12 cellular contexts compared by ENCODE assay signal in the genomic region with DNA sequence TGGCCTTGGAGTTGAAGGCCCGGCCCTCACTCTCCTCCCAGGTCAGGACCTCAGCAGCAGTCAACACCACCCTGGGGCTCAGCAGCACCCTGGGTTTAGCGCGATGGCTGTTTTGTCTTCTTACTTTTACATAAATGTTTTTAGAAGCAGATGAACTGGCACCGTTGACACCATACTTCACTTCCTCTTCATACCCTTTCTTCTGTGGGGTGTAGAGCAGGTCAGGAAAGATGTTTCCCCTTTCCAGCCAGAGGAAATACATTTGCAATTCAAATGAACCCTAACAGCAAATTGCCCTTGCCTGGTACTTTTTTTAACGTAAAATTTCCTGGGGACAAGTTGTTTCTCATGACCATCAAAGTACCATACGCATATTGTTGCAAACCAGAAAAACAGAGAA. TPM values are rescaled to one million over a fixed set of nuclear protein-coding genes. Genes with fewer than 3 reads are reported as not detected.
DNase-seq lines count a peak whose midpoint lies in the region; ATAC-seq, FAIRE-seq and TF ChIP-seq lines count a peak whose summit lies in the region.
"Had no signal": no experiment of that assay in that cellular context is flagged by ENCODE, and none has a peak within 500 bp of the region (broad histone marks: within the 10 kb centered on the region; RNA-seq: fewer than 3 reads in every experiment).

No MANE protein-coding gene starts in this region.

- peak overlapping the region; percentile 68 for H3K27ac Mint-ChIP-seq in activated naive CD8-positive, alpha-beta T cell treated with anti-CD3 and anti-CD28 coated beads, Interleukin-2, amount 50 U/mL, for 24 hours
- H3K27ac Mint-ChIP-seq: GM23338 had no signal

- H2AFZ ChIP-seq in HepG2 (ENCODE audit: low read length): no peak overlapping the region
- H2AFZ ChIP-seq: GM23338 had no signal

- H4K20me1 ChIP-seq in HepG2 (ENCODE audit: insufficient read depth, low read length): no peaks in the 10 kb centered on the region

- no peaks in the 10 kb centered on the region for H3K79me2 ChIP-seq in HepG2 (ENCODE audit: insufficient read depth, low read length)

- no peak overlapping the region for H3K4me3 ChIP-seq in right lobe of liver
- no peak overlapping the region for H3K4me3 ChIP-seq in HepG2 (replicated peaks in 1 of 3; ENCODE audit: insufficient read depth in 1 of 3, low read depth in 2 of 3, low read length in 3 of 3)
- no peak overlapping the region for H3K4me3 ChIP-seq in NB4 (ENCODE audit: low read depth, low read length)
- no peak overlapping the region for H3K4me3 ChIP-seq in upper lobe of right lung
- H3K4me3 ChIP-seq: colonic mucosa, GM23338 had no signal

- CTCF ChIA-PET in HepG2 (lab: Yijun Ruan, JAX; ENCODE audit: low intra/inter-chr PET ratio, low total read pairs): no interaction called here

- TF ChIP-seq CTCF in right lobe of liver (IDR thresholded peaks at IDR 0.05) (no peak), HepG2 (CRISPR knock-in tag; IDR thresholded peaks at IDR 0.05) (no peak), NB4 (IDR thresholded peaks at IDR 0.05; ENCODE audit: low read depth, low read length) (no peak), upper lobe of right lung (IDR thresholded peaks at IDR 0.05) (no peak)

- WGBS in right lobe of liver (ENCODE audit: insufficient coverage, low coverage, low lambda C conversion rate, missing lambda C conversion rate): 76% methylated on average over 6 of the region's 6 CpGs
- WGBS in HepG2 (ENCODE audit: low lambda C conversion rate): 49% methylated on average over 6 of the region's 6 CpGs

- no TSS peak for BruUV-seq in HepG2 (replicated peaks; lab: Mats Ljungman, UMichigan)

- intact Hi-C loops in right lobe of liver (cut with DNase I): no loop called here
- intact Hi-C loops in HepG2 (cut with micrococcal nuclease; ENCODE audit: unreplicated experiment): no loop called here
- intact Hi-C loops in upper lobe of right lung (cut with DNase I): no loop called here

- peak overlapping the region; percentile 3 to 20 (median 18) for H3K27ac ChIP-seq in right lobe of liver
- H3K27ac ChIP-seq in HepG2 (ENCODE audit: extremely low read length, insufficient read depth, low read length): no peak overlapping the region
- H3K27ac ChIP-seq in upper lobe of right lung: peak overlapping the region; percentile 2
- H3K27ac ChIP-seq: colonic mucosa had no signal

- H3K27me3 Mint-ChIP-seq in activated naive CD8-positive, alpha-beta T cell treated with anti-CD3 and anti-CD28 coated beads, Interleukin-2, amount 50 U/mL, for 24 hours: peaks cover 7% of the 10 kb centered on the region

- H3K4me1 Mint-ChIP-seq in activated naive CD8-positive, alpha-beta T cell treated with anti-CD3 and anti-CD28 coated beads, Interleukin-2, amount 50 U/mL, for 24 hours: peaks cover 87% of the 10 kb centered on the region

- H3K9me3 ChIP-seq in right lobe of liver: no peaks in the 10 kb centered on the region
- H3K9me3 ChIP-seq in HepG2 (ENCODE audit: low read length): no peaks in the 10 kb centered on the region
- no peaks in the 10 kb centered on the region for H3K9me3 ChIP-seq in upper lobe of right lung
- H3K9me3 ChIP-seq: colonic mucosa, SK-N-SH had no signal

- TF ChIP-seq POLR2A in right lobe of liver (IDR thresholded peaks at IDR 0.05) (no peak), HepG2 (IDR thresholded peaks at IDR 0.05; ENCODE audit: insufficient read depth in 1 of 2, low read depth in 2 of 2, low read length in 2 of 2) (no peak), NB4 (IDR thresholded peaks at IDR 0.05; ENCODE audit: extremely low read depth, insufficient read length) (no peak)

- ATAC-seq in right lobe of liver (peak in 1 of 4 donors; percentile 33), HepG2 (no peak), upper lobe of right lung (no peak), HG03432 (IDR thresholded peaks at IDR 0.05; ENCODE audit: unreplicated experiment) (no peak)
- ATAC-seq in activated naive CD8-positive, alpha-beta T cell treated with anti-CD3 and anti-CD28 coated beads, Interleukin-2, amount 50 U/mL, for 24 hours: no peak
- ATAC-seq: GM23338 had no signal

- POLR2A ChIA-PET in HepG2 (lab: Yijun Ruan, JAX): no interaction called here

- peaks cover under 1% of the 10 kb centered on the region for H3K9me3 Mint-ChIP-seq in activated naive CD8-positive, alpha-beta T cell treated with anti-CD3 and anti-CD28 coated beads, Interleukin-2, amount 50 U/mL, for 24 hours

- H3K36me3 ChIP-seq in right lobe of liver (no peaks in the 10 kb centered on the region), HepG2 (replicated peaks in 1 of 2; ENCODE audit: control insufficient read depth in 1 of 2, insufficient read depth in 2 of 2, low read length in 2 of 2) (no peaks in the 10 kb centered on the region), upper lobe of right lung (no peaks in the 10 kb centered on the region)
- H3K36me3 ChIP-seq: colonic mucosa had no signal

- no peaks in the 10 kb centered on the region for H3K27me3 ChIP-seq in right lobe of liver
- H3K27me3 ChIP-seq in HepG2 (ENCODE audit: control insufficient read depth in 1 of 2, insufficient read depth in 2 of 2, low read length in 2 of 2): peaks cover 0 to 11% of the 10 kb centered on the region in 2 experiments; a peak in 3 of 5 replicates
- H3K27me3 ChIP-seq in upper lobe of right lung: peaks cover 2% of the 10 kb centered on the region
- H3K27me3 ChIP-seq: colonic mucosa had no signal

- no peak for FAIRE-seq in HepG2 (lab: Jason Lieb, UNC)

- peaks cover 0 to 5% (median 3%) of the 10 kb centered on the region in 4 donors for H3K4me1 ChIP-seq in right lobe of liver
- H3K4me1 ChIP-seq in HepG2 (ENCODE audit: insufficient read depth, low read length): peaks cover 35% of the 10 kb centered on the region
- peaks cover 22% of the 10 kb centered on the region for H3K4me1 ChIP-seq in upper lobe of right lung

- no peak overlapping the region for H3K4me2 ChIP-seq in HepG2 (ENCODE audit: low read depth, low read length)
- H3K4me2 ChIP-seq: GM23338, SK-N-SH had no signal

- no peak for TF ChIP-seq EP300 in HepG2 (IDR thresholded peaks at IDR 0.05; ENCODE audit: low read depth in 2 of 2, low read length in 2 of 2)
- TF ChIP-seq EP300 in HepG2 (CRISPR knock-in tag; IDR thresholded peaks at IDR 0.05; ENCODE audit: borderline replicate concordance): no peak

- H3K9ac ChIP-seq in HepG2 (ENCODE audit: insufficient read depth, low read depth, low read length): no peak overlapping the region
- H3K9ac ChIP-seq: SK-N-SH had no signal

- DNase-seq in right lobe of liver (no peak), HepG2 (ENCODE audit: low spot score) (no peak), NB4 (ENCODE audit: low read depth) (peak; percentile 57), upper lobe of right lung (no peak), NCI-H1105 (lab: John Stamatoyannopoulos, UW) (no peak), T-helper 9 cell (no peak)
- DNase-seq in activated naive CD8-positive, alpha-beta T cell treated with anti-CD3 and anti-CD28 coated beads, Interleukin-2, amount 50 U/mL, for 24 hours: no peak
- DNase-seq: colonic mucosa, NCI-H187 treated with DMSO at 0.1 percent for 48 hours, SK-N-SH had no signal

- peak overlapping the region; percentile 37 for H3K4me3 Mint-ChIP-seq in activated naive CD8-positive, alpha-beta T cell treated with anti-CD3 and anti-CD28 coated beads, Interleukin-2, amount 50 U/mL, for 24 hours
- H3K4me3 Mint-ChIP-seq: GM23338 had no signal

- peaks cover 6% of the 10 kb centered on the region for H3K36me3 Mint-ChIP-seq in activated naive CD8-positive, alpha-beta T cell treated with anti-CD3 and anti-CD28 coated beads, Interleukin-2, amount 50 U/mL, for 24 hours (ENCODE audit: low read depth)

- no peak for TF ChIP-seq RAD21 in HepG2 (CRISPR knock-in tag; IDR thresholded peaks at IDR 0.05)

- in situ Hi-C loops in HepG2 (cut with HindIII; ENCODE audit: extremely low pct_ligation_motif_present, low pct_unique_long_range_greater_than_20kb): no loop called here

TF ChIP-seq in HepG2, 621 proteins besides CTCF, POLR2A, EP300 and RAD21 (continues in another document):
- TF ChIP-seq ATAD3A (CRISPR knock-in tag; IDR thresholded peaks at IDR 0.05) (no peak), ZNF670 (CRISPR knock-in tag; IDR thresholded peaks at IDR 0.05; ENCODE audit: borderline replicate concordance) (no peak), PRPF4 (IDR thresholded peaks at IDR 0.05; ENCODE audit: low read depth, low read length, poor library complexity, severe bottlenecking) (no peak), ZFP36L2 (CRISPR knock-in tag; IDR thresholded peaks at IDR 0.05) (no peak), ZNF224 (CRISPR knock-in tag; IDR thresholded peaks at IDR 0.05) (no peak)
- TF ChIP-seq, protein P1, sequence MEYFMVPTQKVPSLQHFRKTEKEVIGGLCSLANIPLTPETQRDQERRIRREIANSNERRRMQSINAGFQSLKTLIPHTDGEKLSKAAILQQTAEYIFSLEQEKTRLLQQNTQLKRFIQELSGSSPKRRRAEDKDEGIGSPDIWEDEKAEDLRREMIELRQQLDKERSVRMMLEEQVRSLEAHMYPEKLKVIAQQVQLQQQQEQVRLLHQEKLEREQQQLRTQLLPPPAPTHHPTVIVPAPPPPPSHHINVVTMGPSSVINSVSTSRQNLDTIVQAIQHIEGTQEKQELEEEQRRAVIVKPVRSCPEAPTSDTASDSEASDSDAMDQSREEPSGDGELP (IDR thresholded peaks at IDR 0.05; ENCODE audit: borderline replicate concordance, low read depth): no peak

RNA-seq across cellular contexts. Expression of a gene that starts 54.7 kb away (rescaled TPM):
- total RNA-seq in right lobe of liver (10 to 100 TPM; 24.6 to 38.0 (median 29.3) TPM), HepG2 (2016; rRNA removed; fragmentation: Illumina TruSeq; extraction: Trizol) (21.9 and 27.7 TPM in 2 replicates), upper lobe of right lung (25.0 TPM)
- total RNA-seq in HepG2 (2016; cell fraction: cytosol; rRNA removed; fragmentation: Illumina TruSeq; extraction: Trizol; ENCODE audit: low read depth): 3.3 and 3.5 TPM in 2 replicates
- total RNA-seq in HepG2 (2016; cell fraction: insoluble cytoplasmic fraction; rRNA removed; fragmentation: Illumina TruSeq; extraction: Trizol): 20.6 and 26.2 TPM in 2 replicates
- total RNA-seq in HepG2 (2016; cell fraction: membrane; rRNA removed; fragmentation: Illumina TruSeq; extraction: Trizol): 11.1 and 12.4 TPM in 2 replicates
- 15.6 and 15.7 TPM in 2 replicates for total RNA-seq in HepG2 (2016; cell fraction: nucleus; rRNA removed; fragmentation: Illumina TruSeq; extraction: Trizol)
- polyA plus RNA-seq in HepG2 (2011; rRNA removed): 35.2 and 36.0 TPM in 2 replicates
- 25.8 and 32.1 TPM in 2 replicates for polyA plus RNA-seq in HepG2 (2011; cell fraction: cytosol; rRNA removed)
- 24.9 and 25.2 TPM in 2 replicates for polyA plus RNA-seq in HepG2 (2011; cell fraction: nucleus; rRNA removed)
- polyA plus RNA-seq in HepG2 (2012): 29.4 and 32.2 TPM in 2 replicates
- polyA plus RNA-seq in HepG2 (2016; cell fraction: cytosol; fragmentation: Illumina TruSeq; extraction: Trizol; ENCODE audit: low read depth): 2.4 and 2.5 TPM in 2 replicates
- 27.0 and 29.7 TPM in 2 replicates for polyA plus RNA-seq in HepG2 (2016; cell fraction: insoluble cytoplasmic fraction; fragmentation: Illumina TruSeq; extraction: Trizol; ENCODE audit: low read depth)
- polyA plus RNA-seq in HepG2 (2016; cell fraction: membrane; fragmentation: Illumina TruSeq; extraction: Trizol; ENCODE audit: low read depth): 6.8 and 7.3 TPM in 2 replicates
- 20.8 and 21.2 TPM in 2 replicates for polyA plus RNA-seq in HepG2 (2016; cell fraction: nucleus; fragmentation: Illumina TruSeq; extraction: Trizol; ENCODE audit: insufficient read depth, low read depth)
- polyA minus RNA-seq in HepG2 (2011; rRNA and poly(A)+ RNA removed; ENCODE audit: low replicate concordance): 17.0 and 19.8 TPM in 2 replicates
- polyA minus RNA-seq in HepG2 (2011; cell fraction: cytosol; rRNA and poly(A)+ RNA removed): 22.7 and 25.5 TPM in 2 replicates
- 26.1 and 28.5 TPM in 2 replicates for polyA minus RNA-seq in HepG2 (2011; cell fraction: nucleus; rRNA and poly(A)+ RNA removed)
